30 cellular contexts compared by ENCODE assay signal in the genomic region with DNA sequence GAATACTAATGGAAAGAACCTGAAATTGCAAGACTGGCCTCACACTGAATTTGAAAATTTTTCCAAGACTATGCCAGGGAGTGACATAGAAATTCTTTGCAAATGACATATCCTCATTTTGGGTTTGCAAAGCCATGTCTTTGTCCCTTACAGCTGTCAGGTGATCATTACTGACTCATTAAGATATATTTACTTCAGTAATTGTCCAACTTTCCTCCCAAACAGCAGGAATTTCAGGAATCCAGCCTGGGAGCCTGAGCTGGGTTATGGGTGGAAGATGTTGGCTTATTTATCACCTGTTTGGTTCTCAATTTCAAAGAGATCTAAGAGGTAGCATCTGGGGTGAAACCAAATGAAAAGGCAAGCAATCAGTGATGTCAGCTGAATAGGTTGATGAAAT.
"Had no signal": no experiment of that assay in that cellular context is flagged by ENCODE, and none has a peak within 500 bp of the region (broad histone marks: within the 10 kb centered on the region; RNA-seq: fewer than 3 reads in every experiment).

No MANE protein-coding gene starts in this region.

- H3K36me3 ChIP-seq: cardiac muscle cell, colonic mucosa, gastroesophageal sphincter, lower lobe of right lung, neutrophil, ovary, stomach, thyroid gland, upper lobe of left lung had no signal

- H3K4me3 ChIP-seq: cardiac muscle cell, colonic mucosa, dorsolateral prefrontal cortex, gastroesophageal sphincter, hepatocyte, lower lobe of right lung, ovary, stomach, thyroid gland, upper lobe of left lung had no signal

- H3K79me2 ChIP-seq: hepatocyte had no signal

- H3K27ac ChIP-seq: cardiac muscle cell, colonic mucosa, dorsolateral prefrontal cortex, gastroesophageal sphincter, hepatocyte, lower lobe of right lung, neutrophil, ovary, stomach, thyroid gland, upper lobe of left lung had no signal

- DNase-seq: activated CD4-positive, alpha-beta T cell treated with anti-CD3 and anti-CD28 coated beads for 4 hours; activated CD4-positive, alpha-beta T cell treated with anti-CD3 and anti-CD28 coated beads, Interleukin-2, amount 50 U/mL, for 4 hours; activated naive CD4-positive, alpha-beta T cell treated with Interleukin-2 at 50 U/mL for 16 hours; activated T-cell treated with anti-CD3 and anti-CD28 coated beads for 4 hours; activated T-cell treated with anti-CD3 and anti-CD28 coated beads, Interleukin-2, amount 50 U/mL, for 72 hours; anterior cingulate cortex; cerebellar nuclear complex; colonic mucosa; dorsolateral prefrontal cortex; effector memory CD4-positive, alpha-beta T cell; islet precursor cell; left colon; lower lobe of right lung; mesenchymal stem cell; nephron progenitor cell; ovary; retina; stimulated activated CD4-positive, alpha-beta T cell treated with anti-CD3 and anti-CD28 coated beads, Interleukin-15, amount 100 ng/mL, for 24 hours; stimulated activated CD4-positive, alpha-beta T cell treated with anti-CD3 and anti-CD28 coated beads, Interleukin-2, amount 100 ng/mL, for 24 hours; stimulated activated naive B cell treated with anti-CD40 and anti-IgM and Interleukin-4, amounts not matched to agents 10 μg/mL and 1 μg/mL and 100 μg/mL, for 72 hours; stomach; thyroid gland; upper lobe of left lung had no signal

- H2AFZ ChIP-seq: hepatocyte had no signal

- H3K9me3 ChIP-seq: colonic mucosa, gastroesophageal sphincter, lower lobe of right lung, neutrophil, ovary, stomach, thyroid gland, upper lobe of left lung had no signal

- H3K9me3 Mint-ChIP-seq: activated T-cell treated with anti-CD3 and anti-CD28 coated beads, Interleukin-2, amount 50 U/mL, for 72 hours; brain; nephron progenitor cell; stimulated activated naive B cell treated with anti-CD40 and anti-IgM and Interleukin-4, amounts not matched to agents 10 μg/mL and 1 μg/mL and 100 μg/mL, for 72 hours had no signal

- H3K36me3 Mint-ChIP-seq: activated naive CD8-positive, alpha-beta T cell; brain; stimulated activated naive B cell treated with anti-CD40 and anti-IgM and Interleukin-4, amounts not matched to agents 10 μg/mL and 1 μg/mL and 100 μg/mL, for 72 hours had no signal

- H3K27me3 Mint-ChIP-seq: brain had no signal

- H3K4me3 Mint-ChIP-seq: activated naive CD8-positive, alpha-beta T cell; activated T-cell treated with anti-CD3 and anti-CD28 coated beads, Interleukin-2, amount 50 U/mL, for 72 hours; brain; nephron progenitor cell; stimulated activated naive B cell treated with anti-CD40 and anti-IgM and Interleukin-4, amounts not matched to agents 10 μg/mL and 1 μg/mL and 100 μg/mL, for 72 hours had no signal

- H3K4me1 ChIP-seq: colonic mucosa, gastroesophageal sphincter, lower lobe of right lung, upper lobe of left lung had no signal

- H3K27ac Mint-ChIP-seq: activated naive CD8-positive, alpha-beta T cell; activated T-cell treated with anti-CD3 and anti-CD28 coated beads, Interleukin-2, amount 50 U/mL, for 72 hours; brain; nephron progenitor cell; progenitor cell of endocrine pancreas; stimulated activated naive B cell treated with anti-CD40 and anti-IgM and Interleukin-4, amounts not matched to agents 10 μg/mL and 1 μg/mL and 100 μg/mL, for 72 hours had no signal

- H3K4me2 ChIP-seq: hepatocyte had no signal

- H3K27me3 ChIP-seq: cardiac muscle cell, colonic mucosa, dorsolateral prefrontal cortex, gastroesophageal sphincter, hepatocyte, neutrophil, ovary, stomach, thyroid gland, upper lobe of left lung had no signal

- H3K4me1 Mint-ChIP-seq: brain; nephron progenitor cell; stimulated activated naive B cell treated with anti-CD40 and anti-IgM and Interleukin-4, amounts not matched to agents 10 μg/mL and 1 μg/mL and 100 μg/mL, for 72 hours had no signal
